In the genomic region with DNA sequence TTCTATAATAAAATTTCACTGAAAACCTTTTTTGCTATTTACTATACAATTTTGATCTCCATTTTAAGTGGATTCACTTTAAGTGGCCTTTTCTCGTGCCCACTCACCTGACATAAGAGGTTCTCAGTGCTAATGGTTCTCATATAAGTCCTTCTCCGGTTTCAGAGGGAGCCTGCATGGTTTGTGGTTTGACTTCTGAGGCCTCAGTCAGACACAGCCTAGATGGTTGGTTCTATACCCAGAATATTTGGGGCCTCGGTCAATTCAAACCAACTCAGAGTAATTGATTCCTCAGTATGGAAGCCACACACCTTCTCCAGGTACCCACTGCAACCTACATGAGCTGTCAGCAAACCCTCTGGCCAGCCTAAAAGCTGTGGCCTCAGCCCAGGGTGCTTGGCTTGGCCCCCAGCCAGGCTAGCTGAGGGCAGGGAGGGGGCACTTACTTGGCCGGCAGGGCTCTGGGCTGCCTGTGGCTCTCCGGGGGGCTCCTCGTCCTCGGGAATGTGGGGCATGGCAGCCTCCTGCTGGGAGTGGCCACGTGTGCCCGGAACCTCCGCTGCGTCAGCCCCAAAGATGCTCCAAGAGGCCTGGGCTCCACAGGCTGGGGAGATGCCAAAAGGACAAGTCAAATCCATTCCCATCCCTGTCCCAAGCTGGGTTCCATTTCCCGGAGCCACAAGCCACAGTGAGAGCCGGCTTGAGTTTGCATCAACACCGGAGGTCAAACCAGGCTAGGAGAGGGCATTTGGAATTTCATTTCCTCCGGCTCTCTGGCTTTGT, we compare ENCODE assay signal across 17 cellular contexts. TPM values are rescaled to one million over a fixed set of nuclear protein-coding genes. Genes with fewer than 3 reads are reported as not detected.
A peak's percentile ranks its signal among the peaks of the same experiment; 100 is the strongest.
DNase-seq lines count a peak whose midpoint lies in the region; ATAC-seq, FAIRE-seq and TF ChIP-seq lines count a peak whose summit lies in the region.
"Had no signal": no experiment of that assay in that cellular context is flagged by ENCODE, and none has a peak within 500 bp of the region (broad histone marks: within the 10 kb centered on the region; RNA-seq: fewer than 3 reads in every experiment).

No MANE protein-coding gene starts in this region.

- H3K4me1 ChIP-seq in GM12878 (ENCODE audit: control insufficient read depth, insufficient read depth, low read length) = peaks cover 6% of the 10 kb centered on the region

- H3K27me3 Mint-ChIP-seq in osteocyte (ENCODE audit: unreplicated experiment) = no peaks in the 10 kb centered on the region
- H3K27me3 Mint-ChIP-seq: memory B cell had no signal

- TF ChIP-seq CTCF in GM12878 (IDR thresholded peaks at IDR 0.05 in 2 of 3, conservative IDR thresholded peaks at IDR 0.05 in 1 of 3; ENCODE audit: control insufficient read depth in 2 of 3, extremely low read depth in 1 of 3, insufficient read depth in 1 of 3, low read depth in 3 of 3, low read length in 3 of 3) (no peak), osteocyte (IDR thresholded peaks at IDR 0.05) (no peak), WERI-Rb-1 (IDR thresholded peaks at IDR 0.05; ENCODE audit: low read depth, low read length) (no peak)

- H3K4me3 Mint-ChIP-seq in osteocyte (ENCODE audit: unreplicated experiment) = no peak overlapping the region
- H3K4me3 Mint-ChIP-seq: activated naive CD8-positive, alpha-beta T cell treated with anti-CD3 and anti-CD28 coated beads, Interleukin-2, amount 10 ng/mL, durations not matched to agents 7 days and 5 days; memory B cell had no signal

- peak overlapping the region; percentile 80 for H3K27ac Mint-ChIP-seq in osteocyte (ENCODE audit: unreplicated experiment)
- H3K27ac Mint-ChIP-seq: activated naive CD8-positive, alpha-beta T cell treated with anti-CD3 and anti-CD28 coated beads, Interleukin-2, amount 10 ng/mL, durations not matched to agents 7 days and 5 days; memory B cell had no signal

- no peak for FAIRE-seq in GM12878 (lab: Jason Lieb, UNC)
- FAIRE-seq: colon, D721Med had no signal

- no peak overlapping the region for H3K4me2 ChIP-seq in GM12878 (ENCODE audit: control insufficient read depth, insufficient read depth)

- H3K36me3 ChIP-seq in GM12878 (ENCODE audit: control insufficient read depth in 2 of 2, insufficient read depth in 2 of 2, low read length in 1 of 2) = no peaks in the 10 kb centered on the region
- no peaks in the 10 kb centered on the region for H3K36me3 ChIP-seq in WERI-Rb-1
- H3K36me3 ChIP-seq: spleen, thyroid gland had no signal

- in situ Hi-C loops in GM12878 (cut with MboI) = loop anchor here (5.0 kb wide), 1 partner anchor 244 kb away; no protein-coding TSS in a partner anchor

- ATAC-seq in GM12878 (peak; percentile 15; the same call in 1 of the 3 replicates), HG02852 (IDR thresholded peaks at IDR 0.05; ENCODE audit: unreplicated experiment) (no peak), HG02588 (IDR thresholded peaks at IDR 0.05; ENCODE audit: unreplicated experiment) (no peak)
- ATAC-seq: esophagus mucosa had no signal

- RAD21 ChIA-PET in GM12878 (lab: Charles Lee; ENCODE audit: unreplicated experiment) = interaction anchor here (1.8 to 5.1 kb wide), 3 partner anchors 27 to 246 kb away, joined by 4 to 34 read pairs (median 10); no protein-coding TSS in a partner anchor

- no peaks in the 10 kb centered on the region for H3K9me3 Mint-ChIP-seq in osteocyte (ENCODE audit: unreplicated experiment)
- H3K9me3 Mint-ChIP-seq: activated naive CD8-positive, alpha-beta T cell treated with anti-CD3 and anti-CD28 coated beads, Interleukin-2, amount 10 ng/mL, durations not matched to agents 7 days and 5 days; memory B cell had no signal

- no peak overlapping the region for H2AFZ ChIP-seq in GM12878 (ENCODE audit: control insufficient read depth, low read depth, low read length)

- H3K79me2 ChIP-seq in GM12878 (ENCODE audit: control insufficient read depth, insufficient read depth, low read length) = no peaks in the 10 kb centered on the region

- no peaks in the 10 kb centered on the region for H3K36me3 Mint-ChIP-seq in osteocyte (ENCODE audit: unreplicated experiment)
- H3K36me3 Mint-ChIP-seq: activated naive CD8-positive, alpha-beta T cell treated with anti-CD3 and anti-CD28 coated beads, Interleukin-2, amount 10 ng/mL, durations not matched to agents 7 days and 5 days; memory B cell had no signal

- no peak for TF ChIP-seq RAD21 in GM12878 (IDR thresholded peaks at IDR 0.05; ENCODE audit: insufficient read depth, low read depth, low read length)

- H3K9ac ChIP-seq in GM12878 (ENCODE audit: control insufficient read depth, insufficient read depth, low read length) = no peak overlapping the region

- no peak for TF ChIP-seq EP300 in GM12878 (IDR thresholded peaks at IDR 0.05; ENCODE audit: borderline replicate concordance in 1 of 2, control insufficient read depth in 1 of 2, low read depth in 2 of 2, low read length in 2 of 2)

- no peak for TF ChIP-seq POLR2A in GM12878 (IDR thresholded peaks at IDR 0.05; ENCODE audit: low read depth, low read length)

- POLR2A ChIA-PET in GM12878 (lab: Charles Lee) = no interaction called here

- H3K27ac ChIP-seq in GM12878 (ENCODE audit: control insufficient read depth, insufficient read depth) = no peak overlapping the region
- H3K27ac ChIP-seq in WERI-Rb-1 = no peak overlapping the region
- H3K27ac ChIP-seq: thyroid gland had no signal

- H3K4me3 ChIP-seq in GM12878 (no peak overlapping the region), WERI-Rb-1 (ENCODE audit: low read depth, low read length) (no peak overlapping the region)
- H3K4me3 ChIP-seq: spleen, thyroid gland had no signal

- H3K9me3 ChIP-seq in GM12878 (replicated peaks; ENCODE audit: control insufficient read depth, insufficient read depth, low read length) (no peaks in the 10 kb centered on the region), WERI-Rb-1 (ENCODE audit: severe bottlenecking) (no peaks in the 10 kb centered on the region)
- H3K9me3 ChIP-seq: spleen, thyroid gland had no signal

- peaks cover 73% of the 10 kb centered on the region for H3K4me1 Mint-ChIP-seq in osteocyte (ENCODE audit: unreplicated experiment)

- 60% methylated on average over 15 of the region's 15 CpGs for WGBS in GM12878 (ENCODE audit: insufficient coverage, insufficient replicate concordance, low lambda C conversion rate, missing lambda C conversion rate)

- intact Hi-C loops in GM12878 (cut with micrococcal nuclease; ENCODE audit: unreplicated experiment) = loop anchor here (5.0 kb wide), 1 partner anchor 139 kb away; no protein-coding TSS in a partner anchor

- DNase-seq in DMS79 (lab: John Stamatoyannopoulos, UW) (peak; percentile 91), NCI-H187 (lab: John Stamatoyannopoulos, UW) (peak; percentile 58 to 77), GM12878 (ENCODE audit: low read depth, low spot score) (no peak), osteocyte (ENCODE audit: extremely low spot score, unreplicated experiment) (peak; percentile 87), SIG-M5 (lab: John Stamatoyannopoulos, UW) (no peak), WERI-Rb-1 (no peak)
- DNase-seq: activated naive CD8-positive, alpha-beta T cell treated with anti-CD3 and anti-CD28 coated beads, Interleukin-2, amount 10 ng/mL, durations not matched to agents 7 days and 5 days; NCI-H2171; spleen; thyroid gland had no signal

- CTCF ChIA-PET in GM12878 (lab: Yijun Ruan, JAX) = interaction anchor here (1.0 to 7.8 kb wide), 7 partner anchors 22 to 246 kb away, joined by 3 to 66 read pairs (median 6); no protein-coding TSS in a partner anchor

- H4K20me1 ChIP-seq in GM12878 (ENCODE audit: control insufficient read depth, insufficient read depth) = no peaks in the 10 kb centered on the region

- H3K27me3 ChIP-seq in GM12878 (replicated peaks in 1 of 2; ENCODE audit: control insufficient read depth in 2 of 2, insufficient read depth in 2 of 2, low read length in 1 of 2) (no peaks in the 10 kb centered on the region; a peak in 1 of 4 replicates), WERI-Rb-1 (ENCODE audit: insufficient read depth, low read depth, severe bottlenecking) (no peaks in the 10 kb centered on the region)
- H3K27me3 ChIP-seq: spleen, thyroid gland had no signal

- SMC1A ChIA-PET in GM12878 (lab: Charles Lee; ENCODE audit: uncharacterized antibody, unreplicated experiment) = interaction anchor here (0.8 to 6.5 kb wide), 7 partner anchors 9 to 246 kb away, joined by 3 to 70 read pairs (median 5); no protein-coding TSS in a partner anchor

- no TSS peak for BruUV-seq in GM12878 (replicated peaks; lab: Mats Ljungman, UMichigan)

TF ChIP-seq in GM12878, 131 proteins besides CTCF, POLR2A, EP300 and RAD21:
- TF ChIP-seq NR2C1 (IDR thresholded peaks at IDR 0.05) (no peak), TARDBP (IDR thresholded peaks at IDR 0.05; ENCODE audit: borderline replicate concordance) (no peak), RUNX3 (IDR thresholded peaks at IDR 0.05; ENCODE audit: low read length) (peak; percentile 65), BHLHE40 (IDR thresholded peaks at IDR 0.05; ENCODE audit: borderline replicate concordance in 1 of 2, low read depth in 2 of 2, low read length in 1 of 2) (peak; percentile 26 to 37; a peak in 1 of 4 replicates)

RNA-seq across cellular contexts. Expression of a gene that starts 41.8 kb away (rescaled TPM):
- total RNA-seq in GM12878 (2013; cell fraction: nucleolus; rRNA removed) = 0.07 and 0.08 TPM in 2 replicates
- under 0.01 and 0.06 TPM in 2 replicates for total RNA-seq in GM12878 (2014; rRNA removed)
- 0.05 and 0.18 TPM in 2 replicates for total RNA-seq in GM12878 (2014; rRNA removed; fragmentation: Illumina TruSeq; extraction: Trizol)
- total RNA-seq in GM12878 (2021) = 0.03 and 0.40 TPM in 2 replicates
- polyA plus RNA-seq in GM12878 (2011; ENCODE audit: low read depth) = not detected
- 0.01 TPM in 1 of 2 replicates, not detected in the other for polyA plus RNA-seq in GM12878 (2011; rRNA removed)
- polyA plus RNA-seq in GM12878 (2011; cell fraction: cytosol; rRNA removed) = under 0.01 and 0.02 TPM in 2 replicates
- polyA plus RNA-seq in GM12878 (2011; cell fraction: nucleus; rRNA removed) = 0.01 TPM in 1 of 2 replicates, not detected in the other
- 0.22 TPM in 1 of 2 replicates, not detected in the other for polyA plus RNA-seq in GM12878 (2012)
- 0.06 TPM in 1 of 2 replicates, not detected in the other for polyA plus RNA-seq in GM12878 (2014; fragmentation: Illumina TruSeq; extraction: Trizol)
- under 1 TPM in 1 of 2 experiments, not detected in 1; 0.02 TPM for polyA plus RNA-seq in GM12878 (2014; fragmentation: Nextera tagmentation; extraction: Ambion mirVana)
- 0.04 and 0.08 TPM in 2 replicates for polyA plus RNA-seq in GM12878 (2014; rRNA removed)
- polyA plus RNA-seq in GM12878 (2016; fragmentation: Nextera tagmentation; extraction: Ambion mirVana) = not detected
- polyA minus RNA-seq in GM12878 (2011; rRNA and poly(A)+ RNA removed) = 0.07 TPM in 1 of 2 replicates, not detected in the other
- not detected in 2 replicates for polyA minus RNA-seq in GM12878 (2011; cell fraction: cytosol; rRNA and poly(A)+ RNA removed)
- polyA minus RNA-seq in GM12878 (2011; cell fraction: nucleus; rRNA and poly(A)+ RNA removed) = not detected in 2 replicates
- 22.2 and 24.0 TPM in 2 replicates for total RNA-seq in osteocyte
- total RNA-seq: activated naive CD8-positive, alpha-beta T cell treated with anti-CD3 and anti-CD28 coated beads, Interleukin-2, amount 10 ng/mL, durations not matched to agents 7 days and 5 days; OCI-LY7 had no signal

Comparison
In these comparisons a context has a peak if more than half of its experiments do, and no peak if none do; other contexts are left out.
1. DNase-seq: peak in DMS79 (single experiment), NCI-H187 (2 of 2) and osteocyte (single experiment); none in GM12878 (single experiment), SIG-M5 (single experiment) and WERI-Rb-1 (single experiment).
2. RNA of a gene that starts 41.8 kb away (total RNA-seq): 22.2 to 24.0 TPM in osteocyte; under 0.01 to 0.40 TPM in GM12878; every median in the first group is over 10 times any median in the second.